ENCODE assay signal across 23 cellular contexts in the genomic region with DNA sequence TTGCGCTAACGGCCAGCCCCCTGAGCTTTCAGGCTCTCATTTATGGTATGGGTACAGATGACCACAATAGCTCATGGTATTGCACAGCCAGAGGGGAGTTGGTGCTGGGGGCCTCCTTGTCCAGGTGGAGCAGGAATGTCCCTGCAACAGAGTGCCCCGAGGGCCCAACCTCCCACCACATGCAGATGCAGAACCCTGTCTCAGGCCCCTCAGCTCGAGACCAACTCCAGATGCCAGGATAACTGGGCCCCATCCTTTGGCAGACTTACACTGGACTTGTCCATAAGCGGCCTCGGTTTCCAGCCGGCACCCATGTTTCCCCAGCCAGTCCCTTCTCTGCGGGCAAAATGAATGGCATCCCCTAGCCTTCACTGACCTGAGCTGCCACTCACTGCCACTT.
A peak's percentile ranks its signal among the peaks of the same experiment; 100 is the strongest.
DNase-seq lines count a peak whose midpoint lies in the region; ATAC-seq and TF ChIP-seq lines count a peak whose summit lies in the region.
"Had no signal": no experiment of that assay in that cellular context is flagged by ENCODE, and none has a peak within 500 bp of the region (broad histone marks: within the 10 kb centered on the region; RNA-seq: fewer than 3 reads in every experiment).

No MANE protein-coding gene starts in this region.

- H4K8ac ChIP-seq in neuronal stem cell (ENCODE audit: low read depth, low read length) = no peak overlapping the region

- H3K23ac ChIP-seq in neuronal stem cell (ENCODE audit: low read depth, low read length, poor library complexity) = no peak overlapping the region

- no peaks in the 10 kb centered on the region for H3K9me3 Mint-ChIP-seq in chondrocyte (ENCODE audit: low read depth)
- H3K9me3 Mint-ChIP-seq: CD8-positive, alpha-beta memory T cell had no signal

- H3K4me2 ChIP-seq in neuronal stem cell (ENCODE audit: insufficient read depth, low read length, poor library complexity, severe bottlenecking) = no peak overlapping the region

- H3K18ac ChIP-seq in neuronal stem cell (ENCODE audit: low read length) = peak overlapping the region; percentile 49

- TF ChIP-seq CTCF in chondrocyte (IDR thresholded peaks at IDR 0.05) (no peak), upper lobe of left lung (IDR thresholded peaks at IDR 0.05) (no peak)

- peaks cover 12% of the 10 kb centered on the region for H3K4me1 Mint-ChIP-seq in chondrocyte (ENCODE audit: low read depth)

- no peak for TF ChIP-seq EP300 in upper lobe of left lung (IDR thresholded peaks at IDR 0.05)

- no peaks in the 10 kb centered on the region for H3K36me3 ChIP-seq in neuronal stem cell (replicated peaks in 1 of 2; ENCODE audit: control insufficient read depth in 2 of 2, insufficient read depth in 2 of 2, low read length in 2 of 2)
- H3K36me3 ChIP-seq in upper lobe of left lung = no peaks in the 10 kb centered on the region
- H3K36me3 ChIP-seq: SJCRH30 had no signal

- H3K27me3 ChIP-seq in neuronal stem cell (ENCODE audit: control insufficient read depth in 3 of 3, insufficient read depth in 3 of 3, low read depth in 1 of 3, low read length in 3 of 3) (peaks cover 0 to 17% (median 0%) of the 10 kb centered on the region in 3 experiments), upper lobe of left lung (no peaks in the 10 kb centered on the region)

- no CpG with 5 or more reads among the region's 8 CpGs for WGBS in neuronal stem cell (ENCODE audit: extremely low coverage in 2 of 2, insufficient read length in 2 of 2, insufficient replicate concordance in 1 of 2), 2 donors
- 83 to 86% methylated on average over 1 to 8 of the region's 8 CpGs for WGBS in upper lobe of left lung, 2 donors

- H3K4me1 ChIP-seq in neuronal stem cell (ENCODE audit: control insufficient read depth in 2 of 2, insufficient read depth in 1 of 2, low read depth in 1 of 2, low read length in 2 of 2) = peaks cover 0 to 4% of the 10 kb centered on the region in 2 donors
- H3K4me1 ChIP-seq in upper lobe of left lung = peaks cover 0 to 9% (median 3%) of the 10 kb centered on the region in 4 donors

- H3K27me3 Mint-ChIP-seq in chondrocyte (ENCODE audit: low read depth) = peaks cover 35% of the 10 kb centered on the region

- no peak overlapping the region for H2AFZ ChIP-seq in neuronal stem cell (ENCODE audit: low read length)

- no peak overlapping the region for H2BK15ac ChIP-seq in neuronal stem cell (ENCODE audit: low read length)

- no peak overlapping the region for H3K9ac ChIP-seq in neuronal stem cell (ENCODE audit: low read depth, low read length, poor library complexity)

- H3K27ac ChIP-seq in neuronal stem cell (replicated peaks; ENCODE audit: low read length) = no peak overlapping the region
- peak overlapping the region; percentile 40 to 74 (median 58) for H3K27ac ChIP-seq in upper lobe of left lung
- H3K27ac ChIP-seq: SJCRH30 had no signal

- H3K4me3 ChIP-seq in neuronal stem cell (ENCODE audit: low read length in 2 of 2) (no peak overlapping the region), upper lobe of left lung (no peak overlapping the region)
- H3K4me3 ChIP-seq: SJCRH30 had no signal

- ATAC-seq in Right ventricle myocardium inferior = no peak
- no peak for ATAC-seq in left ventricle myocardium superior
- no peak for ATAC-seq in upper lobe of left lung (ENCODE audit: low FRiP score in 2 of 2)
- ATAC-seq: Panc1 had no signal

- H4K91ac ChIP-seq in neuronal stem cell (ENCODE audit: low read depth, low read length, poor library complexity) = no peak overlapping the region

- no peak overlapping the region for H2BK5ac ChIP-seq in neuronal stem cell (ENCODE audit: low read length)

- no peaks in the 10 kb centered on the region for H3K36me3 Mint-ChIP-seq in chondrocyte (ENCODE audit: low read depth)

- H3K79me1 ChIP-seq in neuronal stem cell (ENCODE audit: low read depth, low read length) = no peaks in the 10 kb centered on the region

- peak; percentile 16 for DNase-seq in Right ventricle myocardium inferior (ENCODE audit: missing footprints)
- no peak for DNase-seq in left ventricle myocardium superior
- peak; percentile 71 for DNase-seq in chondrocyte (ENCODE audit: low spot score)
- no peak for DNase-seq in neuronal stem cell (ENCODE audit: low spot score)
- DNase-seq in upper lobe of left lung = no peak
- DNase-seq in NCI-H2081 treated with DMSO at 0.1 percent for 48 hours (lab: John Stamatoyannopoulos, UW) = no peak
- DNase-seq in putamen (ENCODE audit: low spot score) = no peak
- DNase-seq in AG08396 (ENCODE audit: low spot score) = no peak
- DNase-seq: 8988T; AML-193; C1 segment of cervical spinal cord; CD8-positive, alpha-beta memory T cell; DMS53; GDM1; KG1; NCI-H1092 treated with DMSO at 0.1 percent for 48 hours; NCI-H1436 treated with DMSO at 0.1 percent for 48 hours; NCI-H1930; NCI-H226; NCI-H510A treated with DMSO at 0.1 percent for 48 hours; NCI-H748 treated with DMSO at 0.1 percent for 48 hours; SJCRH30 had no signal

- no peak overlapping the region for H3K27ac Mint-ChIP-seq in chondrocyte (ENCODE audit: unreplicated experiment)
- H3K27ac Mint-ChIP-seq: CD8-positive, alpha-beta memory T cell had no signal

- no peak overlapping the region for H3K4ac ChIP-seq in neuronal stem cell (ENCODE audit: low read length)

- no peak for TF ChIP-seq POLR2A in upper lobe of left lung (IDR thresholded peaks at IDR 0.05)

- no peaks in the 10 kb centered on the region for H3K9me3 ChIP-seq in neuronal stem cell (replicated peaks in 1 of 2; ENCODE audit: control insufficient read depth in 2 of 2, insufficient read depth in 1 of 2, low read depth in 1 of 2, low read length in 2 of 2)
- H3K9me3 ChIP-seq in upper lobe of left lung = no peaks in the 10 kb centered on the region
- H3K9me3 ChIP-seq: SJCRH30 had no signal

- H2BK120ac ChIP-seq in neuronal stem cell (ENCODE audit: low read depth, low read length) = no peak overlapping the region

- H2AK5ac ChIP-seq in neuronal stem cell (ENCODE audit: low read depth, low read length) = peak overlapping the region; percentile 10

- H3K14ac ChIP-seq in neuronal stem cell (ENCODE audit: low read length) = no peak overlapping the region

- H2BK12ac ChIP-seq in neuronal stem cell (ENCODE audit: low read length) = no peak overlapping the region

- intact Hi-C loops in Right ventricle myocardium inferior (cut with DNase I) = loop anchor here (5.0 kb wide), 3 partner anchors 75 to 145 kb away; no protein-coding TSS in a partner anchor
- intact Hi-C loops in left ventricle myocardium superior (cut with micrococcal nuclease) = no loop called here

- H3K4me3 Mint-ChIP-seq in chondrocyte (ENCODE audit: unreplicated experiment) = no peak overlapping the region
- H3K4me3 Mint-ChIP-seq: CD8-positive, alpha-beta memory T cell had no signal

Comparison
In these comparisons a context has a peak if more than half of its experiments do, and no peak if none do; other contexts are left out.
1. DNase-seq: peak in Right ventricle myocardium inferior (single experiment) and chondrocyte (single experiment); none in left ventricle myocardium superior (single experiment), neuronal stem cell (single experiment), upper lobe of left lung (0 of 2), NCI-H2081 treated with DMSO at 0.1 percent for 48 hours (single experiment), putamen (single experiment) and AG08396 (single experiment).